12 cellular contexts compared by ENCODE assay signal in the genomic region with DNA sequence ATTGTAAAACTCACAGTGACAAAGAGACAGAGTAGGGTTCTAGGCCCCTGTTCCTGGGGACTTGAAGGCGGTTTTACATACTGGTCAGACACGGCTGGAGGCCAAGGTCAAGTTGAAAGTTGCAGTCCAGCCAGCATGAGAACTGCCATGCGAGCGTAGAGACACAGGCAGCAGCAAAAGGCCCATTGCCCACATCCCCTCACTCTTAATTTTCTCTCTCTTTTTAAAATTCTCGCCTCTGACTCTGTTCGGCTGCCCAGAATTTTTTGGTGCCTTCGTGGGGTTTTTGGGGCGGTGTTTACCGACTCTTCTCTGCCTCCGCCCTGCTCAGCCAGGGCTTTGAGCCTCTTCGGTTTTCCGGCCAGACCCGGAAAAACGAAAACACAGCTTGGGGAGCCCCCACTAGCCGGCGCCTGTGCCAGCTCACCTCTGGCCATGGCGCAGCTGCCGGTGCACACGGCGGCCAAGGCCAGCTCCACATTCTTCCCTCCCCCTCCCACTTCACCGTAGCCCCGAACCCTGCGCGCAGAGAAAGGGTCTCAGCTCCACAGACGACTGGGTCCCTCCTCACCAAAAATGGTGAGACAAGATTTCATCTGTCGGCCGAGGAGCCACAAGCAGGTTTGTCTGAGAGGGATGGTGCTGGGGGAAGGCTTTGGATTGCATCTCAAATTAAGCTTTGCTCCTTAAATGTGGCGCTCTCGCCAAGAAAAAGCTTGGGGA. TPM values are rescaled to one million over a fixed set of nuclear protein-coding genes. Genes with fewer than 3 reads are reported as not detected.
DNase-seq lines count a peak whose midpoint lies in the region; ATAC-seq, FAIRE-seq and TF ChIP-seq lines count a peak whose summit lies in the region.
"Had no signal": no experiment of that assay in that cellular context is flagged by ENCODE, and none has a peak within 500 bp of the region (broad histone marks: within the 10 kb centered on the region; RNA-seq: fewer than 3 reads in every experiment).

No MANE protein-coding gene starts in this region.

- no peak overlapping the region for H3K27ac Mint-ChIP-seq in WTC11
- H3K27ac Mint-ChIP-seq in natural killer cell: no peak overlapping the region
- H3K27ac Mint-ChIP-seq: activated naive CD4-positive, alpha-beta T cell treated with anti-CD3 and anti-CD28 coated beads, Interleukin-2, amount 10 ng/mL, durations not matched to agents 7 days and 5 days had no signal

- no peak overlapping the region for H3K4me3 ChIP-seq in H7 (ENCODE audit: insufficient read depth, low read depth, low read length)

- peaks cover 36% of the 10 kb centered on the region for H3K4me1 Mint-ChIP-seq in WTC11
- H3K4me1 Mint-ChIP-seq in natural killer cell: peaks cover 27 to 49% of the 10 kb centered on the region in 2 donors

- H3K27me3 Mint-ChIP-seq in WTC11 (ENCODE audit: low read depth) (peaks cover 96% of the 10 kb centered on the region), natural killer cell (ENCODE audit: low read depth in 2 of 2) (peaks cover 77 to 84% of the 10 kb centered on the region in 2 donors)

- H3K36me3 ChIP-seq in H7 (replicated peaks; ENCODE audit: control insufficient read depth, insufficient read depth, low read length): no peaks in the 10 kb centered on the region

- H3K36me3 Mint-ChIP-seq in WTC11: no peaks in the 10 kb centered on the region
- no peaks in the 10 kb centered on the region for H3K36me3 Mint-ChIP-seq in natural killer cell

- no peaks in the 10 kb centered on the region for H3K9me3 Mint-ChIP-seq in WTC11
- no peaks in the 10 kb centered on the region for H3K9me3 Mint-ChIP-seq in natural killer cell
- H3K9me3 Mint-ChIP-seq: activated naive CD4-positive, alpha-beta T cell treated with anti-CD3 and anti-CD28 coated beads, Interleukin-2, amount 10 ng/mL, durations not matched to agents 7 days and 5 days had no signal

- peaks cover 100% of the 10 kb centered on the region for H3K27me3 ChIP-seq in H7 (ENCODE audit: control insufficient read depth, insufficient read depth, low read length)

- POLR2A ChIA-PET in WTC11 (lab: Charles Lee): no interaction called here

- ATAC-seq in WTC11: no peak
- no peak for ATAC-seq in natural killer cell
- no peak for ATAC-seq in HG03460 (IDR thresholded peaks at IDR 0.05; ENCODE audit: unreplicated experiment)

- CTCF ChIA-PET in WTC11 (lab: Charles Lee): interaction anchor here (1.5 to 2.8 kb wide), 2 partner anchors 23 to 573 kb away, joined by 3 to 14 read pairs; no protein-coding TSS in a partner anchor

- H3K4me3 Mint-ChIP-seq in WTC11: peak overlapping the region; percentile 45
- H3K4me3 Mint-ChIP-seq in natural killer cell: peak overlapping the region; percentile 28
- H3K4me3 Mint-ChIP-seq: activated naive CD4-positive, alpha-beta T cell treated with anti-CD3 and anti-CD28 coated beads, Interleukin-2, amount 10 ng/mL, durations not matched to agents 7 days and 5 days had no signal

- no peak for FAIRE-seq in D721Med (lab: Jason Lieb, UNC)
- FAIRE-seq: islet of Langerhans had no signal

- intact Hi-C loops in natural killer cell (cut with micrococcal nuclease): loop anchor here (5.0 kb wide), 1 partner anchor 40 kb away; the partner anchor contains the start of gene EVX1

- DNase-seq in H7: peak; percentile 69
- DNase-seq in WTC11 (ENCODE audit: low spot score): no peak
- DNase-seq in natural killer cell: no peak
- DNase-seq in D721Med (ENCODE audit: insufficient read length, low spot score): no peak
- no peak for DNase-seq in UCSD-AML1 (lab: John Stamatoyannopoulos, UW; ENCODE audit: unreplicated experiment)
- DNase-seq: activated naive CD4-positive, alpha-beta T cell treated with anti-CD3 and anti-CD28 coated beads, Interleukin-2, amount 10 ng/mL, durations not matched to agents 7 days and 5 days; NCI-H146; stimulated activated CD4-positive, alpha-beta T cell treated with anti-CD3 and anti-CD28 coated beads, Interleukin-12 subunit alpha, Interleukin-12 subunit beta, amount 100 ng/mL, for 4 hours had no signal

- no peak for TF ChIP-seq CTCF in WTC11 (IDR thresholded peaks at IDR 0.05)
- no peak for TF ChIP-seq CTCF in natural killer cell (IDR thresholded peaks at IDR 0.05)
- no peak for TF ChIP-seq CTCF in D721Med (IDR thresholded peaks at IDR 0.05; ENCODE audit: insufficient read depth, missing control alignments)

TF ChIP-seq in WTC11, 78 proteins besides CTCF, POLR2A, EP300 and RAD21 (continues in another document):
- TF ChIP-seq, protein P1, sequence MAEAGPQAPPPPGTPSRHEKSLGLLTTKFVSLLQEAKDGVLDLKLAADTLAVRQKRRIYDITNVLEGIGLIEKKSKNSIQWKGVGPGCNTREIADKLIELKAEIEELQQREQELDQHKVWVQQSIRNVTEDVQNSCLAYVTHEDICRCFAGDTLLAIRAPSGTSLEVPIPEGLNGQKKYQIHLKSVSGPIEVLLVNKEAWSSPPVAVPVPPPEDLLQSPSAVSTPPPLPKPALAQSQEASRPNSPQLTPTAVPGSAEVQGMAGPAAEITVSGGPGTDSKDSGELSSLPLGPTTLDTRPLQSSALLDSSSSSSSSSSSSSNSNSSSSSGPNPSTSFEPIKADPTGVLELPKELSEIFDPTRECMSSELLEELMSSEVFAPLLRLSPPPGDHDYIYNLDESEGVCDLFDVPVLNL (CRISPR knock-in tag; IDR thresholded peaks at IDR 0.05; ENCODE audit: borderline replicate concordance, low read depth): no peak
- TF ChIP-seq ZNF232 (CRISPR knock-in tag; IDR thresholded peaks at IDR 0.05) (no peak), OVOL2 (CRISPR knock-in tag; IDR thresholded peaks at IDR 0.05; ENCODE audit: borderline replicate concordance) (no peak), PRDM15 (CRISPR knock-in tag; IDR thresholded peaks at IDR 0.05) (no peak), ZNF671 (CRISPR knock-in tag; IDR thresholded peaks at IDR 0.05) (no peak), ATF3 (CRISPR knock-in tag; conservative IDR thresholded peaks at IDR 0.05) (no peak), USF1 (CRISPR knock-in tag; IDR thresholded peaks at IDR 0.05) (no peak), HMGA2 (CRISPR knock-in tag; IDR thresholded peaks at IDR 0.05) (no peak)
- TF ChIP-seq, protein P2, sequence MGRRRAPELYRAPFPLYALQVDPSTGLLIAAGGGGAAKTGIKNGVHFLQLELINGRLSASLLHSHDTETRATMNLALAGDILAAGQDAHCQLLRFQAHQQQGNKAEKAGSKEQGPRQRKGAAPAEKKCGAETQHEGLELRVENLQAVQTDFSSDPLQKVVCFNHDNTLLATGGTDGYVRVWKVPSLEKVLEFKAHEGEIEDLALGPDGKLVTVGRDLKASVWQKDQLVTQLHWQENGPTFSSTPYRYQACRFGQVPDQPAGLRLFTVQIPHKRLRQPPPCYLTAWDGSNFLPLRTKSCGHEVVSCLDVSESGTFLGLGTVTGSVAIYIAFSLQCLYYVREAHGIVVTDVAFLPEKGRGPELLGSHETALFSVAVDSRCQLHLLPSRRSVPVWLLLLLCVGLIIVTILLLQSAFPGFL (CRISPR knock-in tag; IDR thresholded peaks at IDR 0.05; ENCODE audit: borderline replicate concordance): no peak

RNA-seq across cellular contexts. Expression of gene HOXA13, which starts 2.3 kb away (rescaled TPM):
- total RNA-seq in H7 (2014; rRNA removed; shearing (Covaris generic)): not detected in 2 replicates
- not detected in 3 replicates for total RNA-seq in WTC11 (2021)
- not detected for total RNA-seq in natural killer cell
- total RNA-seq: cerebellum had no signal

RNA-seq across cellular contexts. Expression of gene HOXA11, which starts 17.1 kb away (rescaled TPM):
- not detected in 2 replicates for total RNA-seq in H7 (2014; rRNA removed; shearing (Covaris generic))
- not detected in 3 replicates for total RNA-seq in WTC11 (2021)
- total RNA-seq in natural killer cell: not detected
- total RNA-seq: cerebellum, HT1080 had no signal

RNA-seq across cellular contexts. Expression of gene HOXA10, which starts 28.1 kb away (rescaled TPM):
- total RNA-seq in H7 (2014; rRNA removed; shearing (Covaris generic)): not detected in 2 replicates
- total RNA-seq in WTC11 (2021) (0.07 TPM in 1 of 3 replicates, not detected in the others), natural killer cell (1 to 10 TPM in 2 of 3 donors, under 1 TPM in 1; 0.82 to 3.3 (median 2.2) TPM)
- total RNA-seq: cerebellum had no signal

RNA-seq across cellular contexts. Expression of gene HOXA9, which starts 36.8 kb away (rescaled TPM):
- total RNA-seq in H7 (2014; rRNA removed; shearing (Covaris generic)): not detected in 2 replicates
- not detected in 3 replicates for total RNA-seq in WTC11 (2021)
- 1 to 10 TPM in 1 of 3 donors, under 1 TPM in 2; 0.39 to 4.6 (median 0.42) TPM for total RNA-seq in natural killer cell
- total RNA-seq: cerebellum had no signal

RNA-seq across cellular contexts. Expression of gene EVX1, which starts 40.4 kb away (rescaled TPM):
- total RNA-seq in H7 (2014; rRNA removed; shearing (Covaris generic)): not detected in 2 replicates
- total RNA-seq in WTC11 (2021) (not detected in 3 replicates), natural killer cell (not detected)
- total RNA-seq: cerebellum, HT1080 had no signal
